Comparison of ENCODE assay signal across 8 cellular contexts in genomic region chr17:65100316-65101140, GRCh38. TPM values are rescaled to one million over a fixed set of nuclear protein-coding genes. Genes with fewer than 3 reads are reported as not detected.
DNase-seq lines count a peak whose midpoint lies in the region; ATAC-seq and TF ChIP-seq lines count a peak whose summit lies in the region.

No MANE protein-coding gene starts in this region.

- intact Hi-C loops in naive thymus-derived CD4-positive, alpha-beta T cell (cut with micrococcal nuclease), result loop anchor here (1.0 to 5.0 kb wide), 16 partner anchors 23 to 323 kb away; partner anchors contain the start of genes RGS9 (in 2 of the 2) and GNA13 (in 1 of the 2)

- H3K9me3 Mint-ChIP-seq in IgD-negative memory B cell, result no peaks in the 10 kb centered on the region
- H3K9me3 Mint-ChIP-seq in activated T-cell treated with anti-CD3 and anti-CD28 coated beads, Interleukin-2, amount 50 U/mL, for 4 hours, result no peaks in the 10 kb centered on the region
- H3K9me3 Mint-ChIP-seq in naive thymus-derived CD4-positive, alpha-beta T cell, result no peaks in the 10 kb centered on the region
- no peaks in the 10 kb centered on the region for H3K9me3 Mint-ChIP-seq in stimulated activated naive B cell treated with anti-CD40 and anti-IgM and Interleukin-4, amounts not matched to agents 10 μg/mL and 1 μg/mL and 100 μg/mL, for 72 hours

- H3K27me3 ChIP-seq in naive thymus-derived CD4-positive, alpha-beta T cell (ENCODE audit: control insufficient read depth in 2 of 2, insufficient read depth in 2 of 2, low read length in 2 of 2), result no peaks in the 10 kb centered on the region

- CTCF ChIA-PET in naive thymus-derived CD4-positive, alpha-beta T cell (lab: Charles Lee), result interaction anchor here (0.6 to 2.9 kb wide), 9 partner anchors 9 to 325 kb away, joined by 3 to 25 read pairs (median 3); no protein-coding TSS in a partner anchor

- peak overlapping the region; percentile 84 to 97 (median 91) for H3K27ac Mint-ChIP-seq in IgD-negative memory B cell
- H3K27ac Mint-ChIP-seq in naive thymus-derived CD4-positive, alpha-beta T cell, result peak overlapping the region; percentile 62 to 93 (median 81)
- peak overlapping the region; percentile 96 for H3K27ac Mint-ChIP-seq in stimulated activated naive B cell treated with anti-CD40 and anti-IgM and Interleukin-4, amounts not matched to agents 10 μg/mL and 1 μg/mL and 100 μg/mL, for 72 hours

- peak overlapping the region; percentile 75 to 95 (median 89) for H3K4me3 Mint-ChIP-seq in IgD-negative memory B cell
- H3K4me3 Mint-ChIP-seq in activated T-cell treated with anti-CD3 and anti-CD28 coated beads, Interleukin-2, amount 50 U/mL, for 4 hours, result peak overlapping the region; percentile 85
- H3K4me3 Mint-ChIP-seq in naive thymus-derived CD4-positive, alpha-beta T cell, result peak overlapping the region; percentile 77 to 92 (median 87)
- peak overlapping the region; percentile 82 to 85 for H3K4me3 Mint-ChIP-seq in stimulated activated naive B cell treated with anti-CD40 and anti-IgM and Interleukin-4, amounts not matched to agents 10 μg/mL and 1 μg/mL and 100 μg/mL, for 72 hours

- peak; percentile 81 for ATAC-seq in GM21528 (IDR thresholded peaks at IDR 0.05; ENCODE audit: low FRiP score, unreplicated experiment)
- peak; percentile 80 to 81 for ATAC-seq in activated T-cell treated with anti-CD3 and anti-CD28 coated beads, Interleukin-2, amount 50 U/mL, for 4 hours
- ATAC-seq in naive thymus-derived CD4-positive, alpha-beta T cell, result peak; percentile 96
- peak; percentile 93 to 95 for ATAC-seq in stimulated activated naive B cell treated with anti-CD40 and anti-IgM and Interleukin-4, amounts not matched to agents 10 μg/mL and 1 μg/mL and 100 μg/mL, for 72 hours (replicated peaks)

- POLR2A ChIA-PET in naive thymus-derived CD4-positive, alpha-beta T cell (lab: Charles Lee), result interaction anchor here (0.6 to 2.8 kb wide), 7 partner anchors 11 to 139 kb away, joined by 3 to 12 read pairs (median 5); partner anchors contain the start of gene GNA13

- H3K4me3 ChIP-seq in naive thymus-derived CD4-positive, alpha-beta T cell (ENCODE audit: low read length), result peak overlapping the region; percentile 78

- H3K27ac ChIP-seq in naive thymus-derived CD4-positive, alpha-beta T cell (ENCODE audit: low read depth, low read length), result peak overlapping the region; percentile 66

- DNase-seq in DMS153 (lab: John Stamatoyannopoulos, UW), result peak; percentile 66
- peak; percentile 81 for DNase-seq in activated T-cell treated with anti-CD3 and anti-CD28 coated beads, Interleukin-2, amount 50 U/mL, for 4 hours
- peak; percentile 75 for DNase-seq in fibroblast of gingiva (ENCODE audit: low read depth)
- DNase-seq in naive thymus-derived CD4-positive, alpha-beta T cell, result peak; percentile 61 to 87 (median 79)
- peak; percentile 76 for DNase-seq in stimulated activated naive B cell treated with anti-CD40 and anti-IgM and Interleukin-4, amounts not matched to agents 10 μg/mL and 1 μg/mL and 100 μg/mL, for 72 hours

- H3K27me3 Mint-ChIP-seq in IgD-negative memory B cell, result peaks cover 1% of the 10 kb centered on the region
- no peaks in the 10 kb centered on the region for H3K27me3 Mint-ChIP-seq in activated T-cell treated with anti-CD3 and anti-CD28 coated beads, Interleukin-2, amount 50 U/mL, for 4 hours (ENCODE audit: low read depth)
- peaks cover 0 to 17% (median 0%) of the 10 kb centered on the region in 5 donors for H3K27me3 Mint-ChIP-seq in naive thymus-derived CD4-positive, alpha-beta T cell
- H3K27me3 Mint-ChIP-seq in stimulated activated naive B cell treated with anti-CD40 and anti-IgM and Interleukin-4, amounts not matched to agents 10 μg/mL and 1 μg/mL and 100 μg/mL, for 72 hours, result no peaks in the 10 kb centered on the region

- peaks cover 6 to 10% of the 10 kb centered on the region in 2 donors for H3K4me1 ChIP-seq in naive thymus-derived CD4-positive, alpha-beta T cell (ENCODE audit: control insufficient read depth in 2 of 2, insufficient read depth in 2 of 2, low read length in 2 of 2)

- no peaks in the 10 kb centered on the region for H3K9me3 ChIP-seq in naive thymus-derived CD4-positive, alpha-beta T cell (ENCODE audit: control insufficient read depth in 2 of 3, low read length in 3 of 3)

- H3K4me1 Mint-ChIP-seq in IgD-negative memory B cell, result peaks cover 10 to 19% (median 10%) of the 10 kb centered on the region in 3 donors
- H3K4me1 Mint-ChIP-seq in activated T-cell treated with anti-CD3 and anti-CD28 coated beads, Interleukin-2, amount 50 U/mL, for 4 hours (ENCODE audit: low read depth), result peaks cover 20% of the 10 kb centered on the region
- peaks cover 5 to 20% (median 17%) of the 10 kb centered on the region in 7 donors for H3K4me1 Mint-ChIP-seq in naive thymus-derived CD4-positive, alpha-beta T cell
- peaks cover 9 to 21% of the 10 kb centered on the region in 2 donors for H3K4me1 Mint-ChIP-seq in stimulated activated naive B cell treated with anti-CD40 and anti-IgM and Interleukin-4, amounts not matched to agents 10 μg/mL and 1 μg/mL and 100 μg/mL, for 72 hours

- H3K36me3 ChIP-seq in naive thymus-derived CD4-positive, alpha-beta T cell (ENCODE audit: control insufficient read depth in 2 of 3, insufficient read depth in 3 of 3, low read length in 3 of 3), result no peaks in the 10 kb centered on the region

- peaks cover 3% of the 10 kb centered on the region for H3K36me3 Mint-ChIP-seq in IgD-negative memory B cell
- no peaks in the 10 kb centered on the region for H3K36me3 Mint-ChIP-seq in activated T-cell treated with anti-CD3 and anti-CD28 coated beads, Interleukin-2, amount 50 U/mL, for 4 hours (ENCODE audit: insufficient read depth)
- peaks cover 0 to 3% (median 0%) of the 10 kb centered on the region in 5 donors for H3K36me3 Mint-ChIP-seq in naive thymus-derived CD4-positive, alpha-beta T cell
- no peaks in the 10 kb centered on the region for H3K36me3 Mint-ChIP-seq in stimulated activated naive B cell treated with anti-CD40 and anti-IgM and Interleukin-4, amounts not matched to agents 10 μg/mL and 1 μg/mL and 100 μg/mL, for 72 hours

TF ChIP-seq in PFSK-1, 5 proteins besides CTCF, POLR2A, EP300 and RAD21:
- TF ChIP-seq FOXP2 (optimal IDR thresholded peaks at IDR 0.05; ENCODE audit: borderline replicate concordance, extremely low read depth, extremely low read length, insufficient read depth), result peak; percentile 73
- TF ChIP-seq TAF1 (IDR thresholded peaks at IDR 0.05; ENCODE audit: borderline replicate concordance, insufficient read depth, low read length), result 0 out of 2 replicates have a peak, but pooled peaks have one; percentile 34
- 0 out of 2 replicates have a peak, but pooled peaks have one; percentile 38 for TF ChIP-seq POLR2AphosphoS5 (IDR thresholded peaks at IDR 0.05; ENCODE audit: low read depth, low read length)
- no peak for TF ChIP-seq REST (IDR thresholded peaks at IDR 0.05; ENCODE audit: insufficient read depth in 1 of 2, low read depth in 2 of 2, low read length in 2 of 2)
- TF ChIP-seq SIN3A (IDR thresholded peaks at IDR 0.05; ENCODE audit: borderline replicate concordance, insufficient read depth, low read length), result no peak

RNA-seq across cellular contexts. Expression of gene RGS9, which starts 36.6 kb away (rescaled TPM):
- polyA plus RNA-seq in IgD-negative memory B cell, result 0.61 TPM
- polyA plus RNA-seq in PFSK-1 (2012; ENCODE audit: insufficient read length, low read depth), result 12.1 TPM
- under 1 TPM; 0.55 to 0.87 (median 0.56) TPM for total RNA-seq in activated T-cell treated with anti-CD3 and anti-CD28 coated beads, Interleukin-2, amount 50 U/mL, for 4 hours
- 1 to 10 TPM in 2 of 5 experiments, under 1 TPM in 3; 0.32 to 3.9 (median 0.81) TPM for total RNA-seq in naive thymus-derived CD4-positive, alpha-beta T cell
- not detected for polyA plus RNA-seq in naive thymus-derived CD4-positive, alpha-beta T cell

RNA-seq across cellular contexts. Expression of gene GNA13, which starts 44.0 kb away (rescaled TPM):
- polyA plus RNA-seq in IgD-negative memory B cell, result 37.3 TPM
- 29.6 TPM for polyA plus RNA-seq in PFSK-1 (2012; ENCODE audit: insufficient read length, low read depth)
- total RNA-seq in activated T-cell treated with anti-CD3 and anti-CD28 coated beads, Interleukin-2, amount 50 U/mL, for 4 hours, result 10 to 100 TPM; 45.7 to 54.9 (median 47.2) TPM
- 100 to 1,000 TPM in 1 of 5 experiments, 10 to 100 TPM in 4; 74.1 to 102 (median 78.7) TPM for total RNA-seq in naive thymus-derived CD4-positive, alpha-beta T cell
- 10 to 100 TPM; 29.8 to 30.2 TPM for polyA plus RNA-seq in naive thymus-derived CD4-positive, alpha-beta T cell

Comparison
In these comparisons a context has a peak if more than half of its experiments do, and no peak if none do; other contexts are left out.
1. Peak in every context shown above with its lines: DNase-seq, ATAC-seq, H3K4me3 ChIP-seq and H3K27ac ChIP-seq.